3 cellular contexts compared by ENCODE assay signal in the genomic region with DNA sequence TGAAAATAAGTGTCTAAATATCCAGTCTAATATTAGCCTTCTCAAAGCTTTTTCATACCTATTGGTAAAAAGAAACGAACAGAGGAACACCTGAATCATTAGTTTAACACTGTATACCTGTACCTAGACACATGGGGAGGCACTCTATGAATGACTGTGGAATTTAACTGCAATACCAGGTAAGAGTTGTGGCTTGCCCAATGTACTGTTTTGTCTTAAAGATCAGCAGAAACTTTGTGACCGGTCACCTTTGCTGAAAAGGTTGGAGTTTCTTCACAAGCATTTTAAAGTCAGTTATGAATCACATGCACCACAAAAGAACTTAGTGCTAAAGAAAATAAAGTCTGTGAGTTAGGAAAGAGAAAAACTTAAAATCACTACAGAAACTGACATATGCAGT.
TF ChIP-seq lines count a peak whose summit lies in the region.

No MANE protein-coding gene starts in this region.

TF ChIP-seq in SK-N-SH, 30 proteins besides CTCF, POLR2A, EP300 and RAD21 (continued from another document):
- TF ChIP-seq NFIC (IDR thresholded peaks at IDR 0.05; ENCODE audit: borderline replicate concordance) = no peak
- TF ChIP-seq RFX5 (IDR thresholded peaks at IDR 0.05; ENCODE audit: low read length) = no peak
- TF ChIP-seq TEAD4 (IDR thresholded peaks at IDR 0.05; ENCODE audit: borderline replicate concordance, insufficient read depth) = no peak

TF ChIP-seq in SK-N-SH treated with all-trans-retinoic acid at 6 μM for 48 hours, 23 proteins besides CTCF, POLR2A, EP300 and RAD21 (continued from another document):
- TF ChIP-seq TCF4 (CRISPR knock-in tag; IDR thresholded peaks at IDR 0.05; ENCODE audit: borderline replicate concordance) (no peak), ZNF70 (CRISPR knock-in tag; IDR thresholded peaks at IDR 0.05) (no peak), OSR1 (CRISPR knock-in tag; IDR thresholded peaks at IDR 0.05) (no peak), ZNF8 (CRISPR knock-in tag; IDR thresholded peaks at IDR 0.05) (no peak), ISL1 (CRISPR knock-in tag; IDR thresholded peaks at IDR 0.05) (no peak), TOX (CRISPR knock-in tag; IDR thresholded peaks at IDR 0.05; ENCODE audit: borderline replicate concordance) (no peak)
TF ChIP-seq in SK-N-SH treated with all-trans-retinoic acid at 6 μM for 48 hours: peak in this region for 0.

TF ChIP-seq in GM23338, 12 proteins besides CTCF, POLR2A, EP300 and RAD21:
- TF ChIP-seq, protein P1, sequence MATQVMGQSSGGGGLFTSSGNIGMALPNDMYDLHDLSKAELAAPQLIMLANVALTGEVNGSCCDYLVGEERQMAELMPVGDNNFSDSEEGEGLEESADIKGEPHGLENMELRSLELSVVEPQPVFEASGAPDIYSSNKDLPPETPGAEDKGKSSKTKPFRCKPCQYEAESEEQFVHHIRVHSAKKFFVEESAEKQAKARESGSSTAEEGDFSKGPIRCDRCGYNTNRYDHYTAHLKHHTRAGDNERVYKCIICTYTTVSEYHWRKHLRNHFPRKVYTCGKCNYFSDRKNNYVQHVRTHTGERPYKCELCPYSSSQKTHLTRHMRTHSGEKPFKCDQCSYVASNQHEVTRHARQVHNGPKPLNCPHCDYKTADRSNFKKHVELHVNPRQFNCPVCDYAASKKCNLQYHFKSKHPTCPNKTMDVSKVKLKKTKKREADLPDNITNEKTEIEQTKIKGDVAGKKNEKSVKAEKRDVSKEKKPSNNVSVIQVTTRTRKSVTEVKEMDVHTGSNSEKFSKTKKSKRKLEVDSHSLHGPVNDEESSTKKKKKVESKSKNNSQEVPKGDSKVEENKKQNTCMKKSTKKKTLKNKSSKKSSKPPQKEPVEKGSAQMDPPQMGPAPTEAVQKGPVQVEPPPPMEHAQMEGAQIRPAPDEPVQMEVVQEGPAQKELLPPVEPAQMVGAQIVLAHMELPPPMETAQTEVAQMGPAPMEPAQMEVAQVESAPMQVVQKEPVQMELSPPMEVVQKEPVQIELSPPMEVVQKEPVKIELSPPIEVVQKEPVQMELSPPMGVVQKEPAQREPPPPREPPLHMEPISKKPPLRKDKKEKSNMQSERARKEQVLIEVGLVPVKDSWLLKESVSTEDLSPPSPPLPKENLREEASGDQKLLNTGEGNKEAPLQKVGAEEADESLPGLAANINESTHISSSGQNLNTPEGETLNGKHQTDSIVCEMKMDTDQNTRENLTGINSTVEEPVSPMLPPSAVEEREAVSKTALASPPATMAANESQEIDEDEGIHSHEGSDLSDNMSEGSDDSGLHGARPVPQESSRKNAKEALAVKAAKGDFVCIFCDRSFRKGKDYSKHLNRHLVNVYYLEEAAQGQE (IDR thresholded peaks at IDR 0.05; ENCODE audit: unreplicated experiment) = no peak
- TF ChIP-seq, protein P2, sequence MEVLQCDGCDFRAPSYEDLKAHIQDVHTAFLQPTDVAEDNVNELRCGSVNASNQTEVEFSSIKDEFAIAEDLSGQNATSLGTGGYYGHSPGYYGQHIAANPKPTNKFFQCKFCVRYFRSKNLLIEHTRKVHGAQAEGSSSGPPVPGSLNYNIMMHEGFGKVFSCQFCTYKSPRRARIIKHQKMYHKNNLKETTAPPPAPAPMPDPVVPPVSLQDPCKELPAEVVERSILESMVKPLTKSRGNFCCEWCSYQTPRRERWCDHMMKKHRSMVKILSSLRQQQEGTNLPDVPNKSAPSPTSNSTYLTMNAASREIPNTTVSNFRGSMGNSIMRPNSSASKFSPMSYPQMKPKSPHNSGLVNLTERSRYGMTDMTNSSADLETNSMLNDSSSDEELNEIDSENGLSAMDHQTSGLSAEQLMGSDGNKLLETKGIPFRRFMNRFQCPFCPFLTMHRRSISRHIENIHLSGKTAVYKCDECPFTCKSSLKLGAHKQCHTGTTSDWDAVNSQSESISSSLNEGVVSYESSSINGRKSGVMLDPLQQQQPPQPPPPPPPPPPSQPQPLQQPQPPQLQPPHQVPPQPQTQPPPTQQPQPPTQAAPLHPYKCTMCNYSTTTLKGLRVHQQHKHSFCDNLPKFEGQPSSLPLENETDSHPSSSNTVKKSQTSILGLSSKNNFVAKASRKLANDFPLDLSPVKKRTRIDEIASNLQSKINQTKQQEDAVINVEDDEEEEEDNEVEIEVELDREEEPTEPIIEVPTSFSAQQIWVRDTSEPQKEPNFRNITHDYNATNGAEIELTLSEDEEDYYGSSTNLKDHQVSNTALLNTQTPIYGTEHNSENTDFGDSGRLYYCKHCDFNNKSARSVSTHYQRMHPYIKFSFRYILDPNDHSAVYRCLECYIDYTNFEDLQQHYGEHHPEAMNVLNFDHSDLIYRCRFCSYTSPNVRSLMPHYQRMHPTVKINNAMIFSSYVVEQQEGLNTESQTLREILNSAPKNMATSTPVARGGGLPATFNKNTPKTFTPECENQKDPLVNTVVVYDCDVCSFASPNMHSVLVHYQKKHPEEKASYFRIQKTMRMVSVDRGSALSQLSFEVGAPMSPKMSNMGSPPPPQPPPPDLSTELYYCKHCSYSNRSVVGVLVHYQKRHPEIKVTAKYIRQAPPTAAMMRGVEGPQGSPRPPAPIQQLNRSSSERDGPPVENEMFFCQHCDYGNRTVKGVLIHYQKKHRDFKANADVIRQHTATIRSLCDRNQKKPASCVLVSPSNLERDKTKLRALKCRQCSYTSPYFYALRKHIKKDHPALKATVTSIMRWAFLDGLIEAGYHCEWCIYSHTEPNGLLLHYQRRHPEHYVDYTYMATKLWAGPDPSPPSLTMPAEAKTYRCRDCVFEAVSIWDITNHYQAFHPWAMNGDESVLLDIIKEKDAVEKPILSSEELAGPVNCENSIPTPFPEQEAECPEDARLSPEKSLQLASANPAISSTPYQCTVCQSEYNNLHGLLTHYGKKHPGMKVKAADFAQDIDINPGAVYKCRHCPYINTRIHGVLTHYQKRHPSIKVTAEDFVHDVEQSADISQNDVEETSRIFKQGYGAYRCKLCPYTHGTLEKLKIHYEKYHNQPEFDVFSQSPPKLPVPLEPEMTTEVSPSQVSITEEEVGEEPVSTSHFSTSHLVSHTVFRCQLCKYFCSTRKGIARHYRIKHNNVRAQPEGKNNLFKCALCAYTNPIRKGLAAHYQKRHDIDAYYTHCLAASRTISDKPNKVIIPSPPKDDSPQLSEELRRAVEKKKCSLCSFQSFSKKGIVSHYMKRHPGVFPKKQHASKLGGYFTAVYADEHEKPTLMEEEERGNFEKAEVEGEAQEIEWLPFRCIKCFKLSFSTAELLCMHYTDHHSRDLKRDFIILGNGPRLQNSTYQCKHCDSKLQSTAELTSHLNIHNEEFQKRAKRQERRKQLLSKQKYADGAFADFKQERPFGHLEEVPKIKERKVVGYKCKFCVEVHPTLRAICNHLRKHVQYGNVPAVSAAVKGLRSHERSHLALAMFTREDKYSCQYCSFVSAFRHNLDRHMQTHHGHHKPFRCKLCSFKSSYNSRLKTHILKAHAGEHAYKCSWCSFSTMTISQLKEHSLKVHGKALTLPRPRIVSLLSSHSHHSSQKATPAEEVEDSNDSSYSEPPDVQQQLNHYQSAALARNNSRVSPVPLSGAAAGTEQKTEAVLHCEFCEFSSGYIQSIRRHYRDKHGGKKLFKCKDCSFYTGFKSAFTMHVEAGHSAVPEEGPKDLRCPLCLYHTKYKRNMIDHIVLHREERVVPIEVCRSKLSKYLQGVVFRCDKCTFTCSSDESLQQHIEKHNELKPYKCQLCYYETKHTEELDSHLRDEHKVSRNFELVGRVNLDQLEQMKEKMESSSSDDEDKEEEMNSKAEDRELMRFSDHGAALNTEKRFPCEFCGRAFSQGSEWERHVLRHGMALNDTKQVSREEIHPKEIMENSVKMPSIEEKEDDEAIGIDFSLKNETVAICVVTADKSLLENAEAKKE (CRISPR knock-in tag; IDR thresholded peaks at IDR 0.05) = no peak
- TF ChIP-seq NANOG (IDR thresholded peaks at IDR 0.05; ENCODE audit: borderline replicate concordance) = no peak
- TF ChIP-seq STAT1 (IDR thresholded peaks at IDR 0.05; ENCODE audit: unreplicated experiment) = no peak
- no peak for TF ChIP-seq EZH2 (IDR thresholded peaks at IDR 0.05; ENCODE audit: low read depth, unreplicated experiment)
- TF ChIP-seq ZNF331 (CRISPR knock-in tag; IDR thresholded peaks at IDR 0.05; ENCODE audit: low read depth) = no peak
- TF ChIP-seq POLR2AphosphoS5 (IDR thresholded peaks at IDR 0.05; ENCODE audit: low read depth) = no peak
- TF ChIP-seq, protein P3, sequence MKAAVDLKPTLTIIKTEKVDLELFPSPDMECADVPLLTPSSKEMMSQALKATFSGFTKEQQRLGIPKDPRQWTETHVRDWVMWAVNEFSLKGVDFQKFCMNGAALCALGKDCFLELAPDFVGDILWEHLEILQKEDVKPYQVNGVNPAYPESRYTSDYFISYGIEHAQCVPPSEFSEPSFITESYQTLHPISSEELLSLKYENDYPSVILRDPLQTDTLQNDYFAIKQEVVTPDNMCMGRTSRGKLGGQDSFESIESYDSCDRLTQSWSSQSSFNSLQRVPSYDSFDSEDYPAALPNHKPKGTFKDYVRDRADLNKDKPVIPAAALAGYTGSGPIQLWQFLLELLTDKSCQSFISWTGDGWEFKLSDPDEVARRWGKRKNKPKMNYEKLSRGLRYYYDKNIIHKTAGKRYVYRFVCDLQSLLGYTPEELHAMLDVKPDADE (IDR thresholded peaks at IDR 0.05) = no peak
- TF ChIP-seq CREB1 (CRISPR knock-in tag; IDR thresholded peaks at IDR 0.05; ENCODE audit: low read depth) = no peak
- TF ChIP-seq JUNB (IDR thresholded peaks at IDR 0.05; ENCODE audit: unreplicated experiment) = no peak
- no peak for TF ChIP-seq ZNF114 (CRISPR knock-in tag; IDR thresholded peaks at IDR 0.05)
- no peak for TF ChIP-seq EZH2phosphoT487 (IDR thresholded peaks at IDR 0.05; ENCODE audit: unreplicated experiment)
